In genomic region chr1:8463144-8463927, GRCh38 we compare ENCODE assay signal across 9 cellular contexts.
DNase-seq lines count a peak whose midpoint lies in the region; ATAC-seq and TF ChIP-seq lines count a peak whose summit lies in the region.
"Had no signal": no experiment of that assay in that cellular context is flagged by ENCODE, and none has a peak within 500 bp of the region (broad histone marks: within the 10 kb centered on the region; RNA-seq: fewer than 3 reads in every experiment).

No MANE protein-coding gene starts in this region.

- CTCF ChIA-PET in HEK293T (lab: Yijun Ruan, JAX): interaction anchor here (0.5 kb wide), 1 partner anchor 246 kb away, joined by 3 read pairs; no protein-coding TSS in a partner anchor

- H3K4me3 ChIP-seq in endocrine pancreas (ENCODE audit: control insufficient read depth, insufficient read depth, low read length) (peak overlapping the region; percentile 41), muscle layer of duodenum (ENCODE audit: low read depth in 1 of 2, low read length in 2 of 2) (peak overlapping the region; percentile 39 to 40)
- H3K4me3 ChIP-seq: A549 had no signal

- ATAC-seq in HG02610 (IDR thresholded peaks at IDR 0.05; ENCODE audit: unreplicated experiment): no peak

- H3K36me3 ChIP-seq in endocrine pancreas (ENCODE audit: control insufficient read depth, insufficient read depth, low read length) (no peaks in the 10 kb centered on the region), muscle layer of duodenum (ENCODE audit: control insufficient read depth in 1 of 2, insufficient read depth in 2 of 2, low read length in 2 of 2) (no peaks in the 10 kb centered on the region)

- H3K4me1 ChIP-seq in endocrine pancreas (ENCODE audit: control insufficient read depth, insufficient read depth, low read length) (peaks cover 17% of the 10 kb centered on the region), muscle layer of duodenum (ENCODE audit: control insufficient read depth in 1 of 2, insufficient read depth in 2 of 2, low read length in 2 of 2) (peaks cover 30 to 48% of the 10 kb centered on the region in 2 donors)

- H3K27me3 ChIP-seq in endocrine pancreas (ENCODE audit: control insufficient read depth, insufficient read depth, low read length): no peaks in the 10 kb centered on the region
- H3K27me3 ChIP-seq in muscle layer of duodenum (ENCODE audit: low read depth, low read length): no peaks in the 10 kb centered on the region

- peak; percentile 42 for DNase-seq in DMS53 (lab: John Stamatoyannopoulos, UW)
- DNase-seq in DMS53 treated with DMSO at 0.1 percent for 48 hours (lab: John Stamatoyannopoulos, UW; ENCODE audit: unreplicated experiment): no peak
- DNase-seq in OCI-M1 (lab: John Stamatoyannopoulos, UW): peak; percentile 46
- no peak for DNase-seq in HEK293T (ENCODE audit: extremely low spot score)
- DNase-seq in activated CD4-positive, alpha-beta T cell treated with anti-CD3 and anti-CD28 coated beads, Interleukin-2, amount 50 U/mL, for 1 hour: no peak

- no peak overlapping the region for H3K9ac ChIP-seq in endocrine pancreas (ENCODE audit: control insufficient read depth, insufficient read depth, low read length)

- H3K9me3 ChIP-seq in endocrine pancreas (ENCODE audit: control insufficient read depth, low read length) (no peaks in the 10 kb centered on the region), muscle layer of duodenum (ENCODE audit: control insufficient read depth in 1 of 2, low read length in 2 of 2) (no peaks in the 10 kb centered on the region)
- H3K9me3 ChIP-seq: A549 had no signal

- H3K27ac ChIP-seq in muscle layer of duodenum (ENCODE audit: low read length): peak overlapping the region; percentile 88
- H3K27ac ChIP-seq: A549 had no signal

- POLR2A ChIA-PET in HEK293T (lab: Yijun Ruan, JAX): interaction anchor here (0.7 kb wide), 1 partner anchor 62 kb away, joined by 4 read pairs; no protein-coding TSS in a partner anchor

TF ChIP-seq in HEK293T, 16 proteins besides CTCF, POLR2A, EP300 and RAD21:
- TF ChIP-seq ZNF384 (IDR thresholded peaks at IDR 0.05) (no peak), SUZ12 (IDR thresholded peaks at IDR 0.05) (no peak), ARNT (IDR thresholded peaks at IDR 0.05) (no peak), FOXM1 (IDR thresholded peaks at IDR 0.05; ENCODE audit: borderline replicate concordance) (no peak), FOXA1 (IDR thresholded peaks at IDR 0.05) (no peak), NFRKB (IDR thresholded peaks at IDR 0.05) (no peak), TARDBP (IDR thresholded peaks at IDR 0.05) (no peak), L3MBTL2 (conservative IDR thresholded peaks at IDR 0.05) (no peak), CTBP1 (IDR thresholded peaks at IDR 0.05; ENCODE audit: borderline replicate concordance) (no peak), ELF4 (IDR thresholded peaks at IDR 0.05) (no peak), FOXK2 (IDR thresholded peaks at IDR 0.05) (no peak), BHLHE40 (IDR thresholded peaks at IDR 0.05; ENCODE audit: borderline replicate concordance) (no peak), HDGF (IDR thresholded peaks at IDR 0.05; ENCODE audit: borderline replicate concordance) (no peak), SP1 (IDR thresholded peaks at IDR 0.05) (no peak)

Comparison
In these comparisons a context has a peak if more than half of its experiments do, and no peak if none do; other contexts are left out.
1. DNase-seq: peak in DMS53 (single experiment) and OCI-M1 (single experiment); none in DMS53 treated with DMSO at 0.1 percent for 48 hours (single experiment), HEK293T (single experiment) and activated CD4-positive, alpha-beta T cell treated with anti-CD3 and anti-CD28 coated beads, Interleukin-2, amount 50 U/mL, for 1 hour (single experiment).